ENCODE assay signal across 15 cellular contexts in genomic region chr7:157519246-157519645, GRCh38.
"Had no signal": no experiment of that assay in that cellular context is flagged by ENCODE, and none has a peak within 500 bp of the region (broad histone marks: within the 10 kb centered on the region; RNA-seq: fewer than 3 reads in every experiment).

No MANE protein-coding gene starts in this region.

- H3K27ac ChIP-seq: coronary artery, pancreas, suprapubic skin, upper lobe of left lung had no signal

- H3K4me3 ChIP-seq: coronary artery, pancreas, suprapubic skin, upper lobe of left lung had no signal

- DNase-seq: activated CD4-positive, alpha-beta T cell treated with anti-CD3 and anti-CD28 coated beads for 48 hours; activated naive CD4-positive, alpha-beta T cell treated with anti-CD3 and anti-CD28 coated beads, Interleukin-2, amount 50 U/mL, for 16 hours; caudate nucleus; effector CD4-positive, alpha-beta T cell; foreskin fibroblast; glutamatergic neuron; kidney glomerular epithelial cell; pancreas; SIG-M5; small intestine; stimulated activated naive CD8-positive, alpha-beta T cell treated with anti-CD3 and anti-CD28 coated beads, Interleukin-15, Interleukin-2, amounts not matched to agents 100 U/mL and 50 U/mL, for 24 hours had no signal

- H3K27ac Mint-ChIP-seq: activated T-helper 2 cell treated with anti-CD3 and anti-CD28 coated beads, Interferon-gamma antibody, Interleukin-2, Interleukin-4, amounts not matched to agents 10 μg/mL and 5 μg/mL and 100 μg/mL, durations not matched to agents 14 hours and 24 hours and 36 hours had no signal

- H3K4me1 ChIP-seq: pancreas, suprapubic skin, upper lobe of left lung had no signal

- H3K27me3 ChIP-seq: pancreas, upper lobe of left lung had no signal

- H3K36me3 ChIP-seq: pancreas, suprapubic skin, upper lobe of left lung had no signal

- H3K9me3 ChIP-seq: pancreas, suprapubic skin, upper lobe of left lung had no signal

- H3K9me3 Mint-ChIP-seq: activated T-helper 2 cell treated with anti-CD3 and anti-CD28 coated beads, Interferon-gamma antibody, Interleukin-2, Interleukin-4, amounts not matched to agents 10 μg/mL and 5 μg/mL and 100 μg/mL, durations not matched to agents 14 hours and 24 hours and 36 hours had no signal
